ENCODE assay signal across 8 cellular contexts in the genomic region with DNA sequence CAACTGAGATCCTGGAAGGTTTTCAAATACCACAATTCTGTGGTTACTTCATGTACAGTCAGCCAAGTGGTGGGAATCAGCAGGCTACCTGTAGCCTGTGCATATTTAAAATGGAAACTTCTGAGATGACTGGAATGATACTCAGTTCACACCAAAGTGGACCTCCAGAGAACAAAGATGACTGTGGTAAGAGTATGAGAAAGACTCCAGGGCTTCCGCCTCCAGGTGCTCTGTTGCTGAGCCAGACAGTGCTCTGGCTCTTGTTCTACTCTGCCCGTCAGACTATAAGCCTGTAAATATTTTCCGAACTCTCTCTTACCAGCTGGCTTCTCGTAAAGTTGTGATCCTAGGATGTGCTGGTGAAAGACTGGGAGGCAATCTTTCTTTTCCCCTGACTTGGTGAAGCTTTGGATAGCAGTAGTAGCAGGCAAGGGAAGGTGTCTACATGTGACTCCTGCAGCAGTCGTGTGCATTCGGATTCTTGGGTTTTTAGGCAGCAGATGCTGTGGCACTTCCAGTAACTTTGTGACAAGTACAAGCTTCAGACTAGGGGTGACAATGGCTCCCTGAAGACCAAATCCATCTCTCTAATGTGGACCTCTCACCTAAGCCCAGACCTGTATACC. TPM values are rescaled to one million over a fixed set of nuclear protein-coding genes. Genes with fewer than 3 reads are reported as not detected.
A peak's percentile ranks its signal among the peaks of the same experiment; 100 is the strongest.
DNase-seq lines count a peak whose midpoint lies in the region; ATAC-seq and FAIRE-seq lines count a peak whose summit lies in the region.

No MANE protein-coding gene starts in this region.

- intact Hi-C loops in CD4-positive, alpha-beta memory T cell (cut with micrococcal nuclease), result no loop called here

- no peaks in the 10 kb centered on the region for H3K9me3 Mint-ChIP-seq in CD4-positive, alpha-beta memory T cell
- H3K9me3 Mint-ChIP-seq in activated naive CD8-positive, alpha-beta T cell treated with anti-CD3 and anti-CD28 coated beads for 36 hours, result no peaks in the 10 kb centered on the region

- no peaks in the 10 kb centered on the region for H3K27me3 Mint-ChIP-seq in CD4-positive, alpha-beta memory T cell
- H3K27me3 Mint-ChIP-seq in activated naive CD8-positive, alpha-beta T cell treated with anti-CD3 and anti-CD28 coated beads for 36 hours, result no peaks in the 10 kb centered on the region

- peaks cover 46 to 85% (median 63%) of the 10 kb centered on the region in 4 donors for H3K4me1 Mint-ChIP-seq in CD4-positive, alpha-beta memory T cell
- peaks cover 59% of the 10 kb centered on the region for H3K4me1 Mint-ChIP-seq in activated naive CD8-positive, alpha-beta T cell treated with anti-CD3 and anti-CD28 coated beads for 36 hours

- peaks cover 55% of the 10 kb centered on the region for H3K4me1 ChIP-seq in CD4-positive, alpha-beta memory T cell (ENCODE audit: insufficient read depth, low read length)
- H3K4me1 ChIP-seq in small intestine (ENCODE audit: control insufficient read depth in 2 of 2, insufficient read depth in 1 of 2, low read depth in 1 of 2, low read length in 1 of 2), result peaks cover 0 to 6% of the 10 kb centered on the region in 2 donors

- H3K27ac Mint-ChIP-seq in CD4-positive, alpha-beta memory T cell, result peak overlapping the region; percentile 55 to 89 (median 79)
- peak overlapping the region; percentile 71 for H3K27ac Mint-ChIP-seq in activated naive CD8-positive, alpha-beta T cell treated with anti-CD3 and anti-CD28 coated beads for 36 hours

- FAIRE-seq in small intestine (lab: Jason Lieb, UNC), result no peak

- DNase-seq in CD4-positive, alpha-beta memory T cell, result peak in 1 of 5 donors; percentile 44
- peak; percentile 33 for DNase-seq in activated naive CD8-positive, alpha-beta T cell treated with anti-CD3 and anti-CD28 coated beads for 36 hours
- DNase-seq in cerebellum (ENCODE audit: low spot score) (no peak), small intestine (no peak), NCI-H2196 (lab: John Stamatoyannopoulos, UW; ENCODE audit: unreplicated experiment) (no peak), ureter (ENCODE audit: low spot score) (no peak)

- peak overlapping the region in 7 of 8 donors; percentile 14 to 64 (median 48) for H3K4me3 Mint-ChIP-seq in CD4-positive, alpha-beta memory T cell
- no peak overlapping the region for H3K4me3 Mint-ChIP-seq in activated naive CD8-positive, alpha-beta T cell treated with anti-CD3 and anti-CD28 coated beads for 36 hours

- H3K36me3 Mint-ChIP-seq in CD4-positive, alpha-beta memory T cell, result peaks cover 22 to 30% of the 10 kb centered on the region in 2 donors
- H3K36me3 Mint-ChIP-seq in activated naive CD8-positive, alpha-beta T cell treated with anti-CD3 and anti-CD28 coated beads for 36 hours, result peaks cover 26% of the 10 kb centered on the region

- H3K27ac ChIP-seq in CD4-positive, alpha-beta memory T cell (ENCODE audit: low read depth, low read length), result peak overlapping the region; percentile 13
- H3K27ac ChIP-seq in small intestine (ENCODE audit: low read depth in 1 of 2, low read length in 1 of 2), result peak overlapping the region in 1 of 2 donors; percentile 45

- H3K9me3 ChIP-seq in CD4-positive, alpha-beta memory T cell (ENCODE audit: control insufficient read depth in 1 of 2, low read length in 2 of 2), result no peaks in the 10 kb centered on the region
- no peaks in the 10 kb centered on the region for H3K9me3 ChIP-seq in small intestine (ENCODE audit: control insufficient read depth, low read depth)

- no peak overlapping the region for H3K4me3 ChIP-seq in CD4-positive, alpha-beta memory T cell (ENCODE audit: low read length in 2 of 2)
- H3K4me3 ChIP-seq in small intestine (ENCODE audit: low read depth in 1 of 2, low read length in 2 of 2), result no peak overlapping the region

- WGBS in small intestine, 3 donors, result 66 to 74% (median 72%) methylated on average over 6 of the region's 6 CpGs

- ATAC-seq in GM18873 (IDR thresholded peaks at IDR 0.05; ENCODE audit: low FRiP score, unreplicated experiment) (peak; percentile 77), HG02973 (IDR thresholded peaks at IDR 0.05; ENCODE audit: unreplicated experiment) (peak; percentile 85)

- no peaks in the 10 kb centered on the region for H3K27me3 ChIP-seq in CD4-positive, alpha-beta memory T cell (ENCODE audit: insufficient read depth, low read length)
- no peaks in the 10 kb centered on the region for H3K27me3 ChIP-seq in small intestine (ENCODE audit: control insufficient read depth in 2 of 2, insufficient read depth in 2 of 2, low read length in 2 of 2)

- POLR2A ChIA-PET in CD4-positive, alpha-beta memory T cell (lab: Charles Lee; ENCODE audit: partially characterized antibody), result interaction anchor here (0.7 to 5.5 kb wide), 5 partner anchors 9 to 24 kb away, joined by 3 to 61 read pairs (median 7); a partner anchor contains a TSS

- CTCF ChIA-PET in CD4-positive, alpha-beta memory T cell (lab: Charles Lee; ENCODE audit: partially characterized antibody), result interaction anchor here (1.0 to 8.6 kb wide), 6 partner anchors 12 to 215 kb away, joined by 3 to 76 read pairs (median 9); a partner anchor contains a TSS

- H3K36me3 ChIP-seq in CD4-positive, alpha-beta memory T cell (ENCODE audit: insufficient read depth, low read length), result peaks cover 5% of the 10 kb centered on the region
- H3K36me3 ChIP-seq in small intestine (ENCODE audit: control insufficient read depth in 2 of 2, insufficient read depth in 2 of 2, low read length in 2 of 2), result no peaks in the 10 kb centered on the region

RNA-seq across cellular contexts. Expression of a gene that starts 23.1 kb away (rescaled TPM):
- total RNA-seq in CD4-positive, alpha-beta memory T cell, result 10 to 100 TPM; 37.1 to 41.7 TPM
- 10 to 100 TPM in 1 of 2 donors, 1 to 10 TPM in 1; 8.0 to 13.3 TPM for polyA plus RNA-seq in CD4-positive, alpha-beta memory T cell
- 10 to 100 TPM; 14.6 to 15.1 TPM for total RNA-seq in activated naive CD8-positive, alpha-beta T cell treated with anti-CD3 and anti-CD28 coated beads for 36 hours
- total RNA-seq in cerebellum (61.9 TPM), ureter (120 TPM)
- 1 to 10 TPM; 1.6 to 5.2 (median 2.0) TPM for polyA plus RNA-seq in small intestine
